ENCODE assay signal across 8 cellular contexts in genomic region chr17:54172654-54173316, GRCh38.
DNase-seq lines count a peak whose midpoint lies in the region; ATAC-seq and TF ChIP-seq lines count a peak whose summit lies in the region.

No MANE protein-coding gene starts in this region.

- no peaks in the 10 kb centered on the region for H3K36me3 ChIP-seq in OCI-LY7 (ENCODE audit: insufficient read depth, low read length)

- H4K20me1 ChIP-seq in OCI-LY7 (ENCODE audit: insufficient read depth, low read length), result no peaks in the 10 kb centered on the region

- H3K9me3 ChIP-seq in OCI-LY7 (ENCODE audit: low read length), result no peaks in the 10 kb centered on the region

- no peak overlapping the region for H3K4me2 ChIP-seq in OCI-LY7 (ENCODE audit: low read length)

- DNase-seq in DMS 273 (lab: John Stamatoyannopoulos, UW; ENCODE audit: unreplicated experiment) (peak; percentile 76), DMS 273 treated with DMSO at 0.1 percent for 48 hours (lab: John Stamatoyannopoulos, UW) (no peak), OCI-LY7 (ENCODE audit: low spot score) (peak; percentile 3), fibroblast of the aortic adventitia (ENCODE audit: low read depth) (peak; percentile 9), renal cortical epithelial cell (ENCODE audit: low read depth) (peak; percentile 45)
- no peak for DNase-seq in effector CD8-positive, alpha-beta T cell (lab: John Stamatoyannopoulos, UW)

- intact Hi-C loops in OCI-LY7 (cut with micrococcal nuclease; ENCODE audit: unreplicated experiment), result no loop called here

- TF ChIP-seq CTCF in OCI-LY7 (conservative IDR thresholded peaks at IDR 0.05; ENCODE audit: low read length) (peak; percentile 75), fibroblast of the aortic adventitia (IDR thresholded peaks at IDR 0.05; ENCODE audit: insufficient read depth, low read length) (peak; percentile 14)

- BruUV-seq in OCI-LY7 (replicated peaks; lab: Mats Ljungman, UMichigan), result no TSS peak

- H3K4me3 ChIP-seq in OCI-LY7 (ENCODE audit: low read depth, low read length, poor library complexity, severe bottlenecking) (no peak overlapping the region), fibroblast of the aortic adventitia (ENCODE audit: low read depth, low read length) (no peak overlapping the region)

- H3K4me1 ChIP-seq in OCI-LY7 (ENCODE audit: insufficient read depth, low read length, poor library complexity, severe bottlenecking), result no peaks in the 10 kb centered on the region

- no peak overlapping the region for H3K27ac ChIP-seq in OCI-LY7 (ENCODE audit: low read depth, low read length, poor library complexity, severe bottlenecking)

- H3K9me2 ChIP-seq in OCI-LY7 (ENCODE audit: insufficient read depth, low read length), result no peaks in the 10 kb centered on the region

- no peak for ATAC-seq in HG03432 (IDR thresholded peaks at IDR 0.05; ENCODE audit: unreplicated experiment)
- no peak for ATAC-seq in GM21619 (IDR thresholded peaks at IDR 0.05; ENCODE audit: unreplicated experiment)

- CTCF ChIA-PET in OCI-LY7 (lab: Charles Lee; ENCODE audit: unreplicated experiment), result no interaction called here

- no peaks in the 10 kb centered on the region for H3K79me2 ChIP-seq in OCI-LY7 (ENCODE audit: insufficient read depth, low read depth, low read length)

- POLR2A ChIA-PET in OCI-LY7 (lab: Charles Lee), result interaction anchor here (1.0 kb wide), 1 partner anchor 19 kb away, joined by 3 read pairs; no protein-coding TSS in a partner anchor

- H2AFZ ChIP-seq in OCI-LY7 (ENCODE audit: low read length), result no peak overlapping the region; the same call in 1 of the 2 replicates

Comparison
In these comparisons a context has a peak if more than half of its experiments do, and no peak if none do; other contexts are left out.
1. DNase-seq: peak in DMS 273 (single experiment), OCI-LY7 (single experiment), fibroblast of the aortic adventitia (single experiment) and renal cortical epithelial cell (single experiment); none in DMS 273 treated with DMSO at 0.1 percent for 48 hours (single experiment) and effector CD8-positive, alpha-beta T cell (single experiment).